8 cellular contexts compared by ENCODE assay signal in genomic region chr4:36241771-36242170, GRCh38. TPM values are rescaled to one million over a fixed set of nuclear protein-coding genes. Genes with fewer than 3 reads are reported as not detected.
DNase-seq lines count a peak whose midpoint lies in the region; ATAC-seq and TF ChIP-seq lines count a peak whose summit lies in the region.

No MANE protein-coding gene starts in this region.

- peak overlapping the region; percentile 75 for H3K4me3 ChIP-seq in left ventricle myocardium inferior
- H3K4me3 ChIP-seq in mucosa of descending colon = no peak overlapping the region

- H3K9me3 Mint-ChIP-seq in activated T-helper 17 cell treated with anti-CD3 and anti-CD28 coated beads, Interleukin-2, amount 50 U/mL, for 72 hours = no peaks in the 10 kb centered on the region

- no peak overlapping the region for H3K27ac ChIP-seq in left ventricle myocardium inferior (replicated peaks)

- peaks cover 36% of the 10 kb centered on the region for H3K27me3 ChIP-seq in left ventricle myocardium inferior (ENCODE audit: low read depth)

- intact Hi-C loops in left ventricle myocardium inferior (cut with micrococcal nuclease) (no loop called here), left cardiac atrium (cut with DNase I) (no loop called here), mucosa of descending colon (cut with DNase I, micrococcal nuclease) (no loop called here)

- H3K9me3 ChIP-seq in left ventricle myocardium inferior (replicated peaks) (peaks cover 10% of the 10 kb centered on the region), mucosa of descending colon (no peaks in the 10 kb centered on the region)

- peak overlapping the region; percentile 88 for H3K4me3 Mint-ChIP-seq in activated T-helper 17 cell treated with anti-CD3 and anti-CD28 coated beads, Interleukin-2, amount 50 U/mL, for 72 hours

- H3K4me1 ChIP-seq in left ventricle myocardium inferior (peaks cover 14% of the 10 kb centered on the region), mucosa of descending colon (ENCODE audit: low read depth) (peaks cover 9% of the 10 kb centered on the region)

- H3K27ac Mint-ChIP-seq in activated T-helper 17 cell treated with anti-CD3 and anti-CD28 coated beads, Interleukin-2, amount 50 U/mL, for 72 hours = peak overlapping the region; percentile 99

- H3K36me3 Mint-ChIP-seq in activated T-helper 17 cell treated with anti-CD3 and anti-CD28 coated beads, Interleukin-2, amount 50 U/mL, for 72 hours (ENCODE audit: low read depth) = peaks cover 60% of the 10 kb centered on the region

- H3K27me3 Mint-ChIP-seq in activated T-helper 17 cell treated with anti-CD3 and anti-CD28 coated beads, Interleukin-2, amount 50 U/mL, for 72 hours = no peaks in the 10 kb centered on the region

- TF ChIP-seq CTCF in left ventricle myocardium inferior (IDR thresholded peaks at IDR 0.05; ENCODE audit: borderline replicate concordance) (no peak), mucosa of descending colon (IDR thresholded peaks at IDR 0.05) (no peak)

- H3K36me3 ChIP-seq in left ventricle myocardium inferior (no peaks in the 10 kb centered on the region), mucosa of descending colon (ENCODE audit: low read depth) (no peaks in the 10 kb centered on the region)

- no peak for ATAC-seq in left cardiac atrium
- ATAC-seq in HG03039 (IDR thresholded peaks at IDR 0.05; ENCODE audit: unreplicated experiment) = peak; percentile 42
- peak; percentile 6 for ATAC-seq in activated T-helper 17 cell treated with anti-CD3 and anti-CD28 coated beads, Interleukin-2, amount 50 U/mL, for 72 hours (replicated peaks)
- ATAC-seq in mucosa of descending colon = peak; percentile 15

- H3K4me1 Mint-ChIP-seq in activated T-helper 17 cell treated with anti-CD3 and anti-CD28 coated beads, Interleukin-2, amount 50 U/mL, for 72 hours = peaks cover 38% of the 10 kb centered on the region

- DNase-seq in left ventricle myocardium inferior = no peak
- DNase-seq in left cardiac atrium = no peak
- no peak for DNase-seq in mucosa of descending colon
- DNase-seq in activated CD4-positive, CD25-positive, alpha-beta regulatory T cell treated with anti-CD3 and anti-CD28 coated beads, Interleukin-2, amount 50 U/mL, for 72 hours = no peak
- no peak for DNase-seq in activated CD8-positive, alpha-beta memory T cell treated with anti-CD3 and anti-CD28 coated beads for 24 hours
- DNase-seq in activated effector memory CD4-positive, alpha-beta T cell treated with Interleukin-2 at 50 U/mL for 16 hours = no peak

RNA-seq across cellular contexts. Expression of gene ARAP2, which starts 2.5 kb away (rescaled TPM):
- 2.9 TPM for total RNA-seq in left ventricle myocardium inferior
- total RNA-seq in left cardiac atrium = 1 to 10 TPM; 4.8 to 8.6 TPM
- total RNA-seq in activated T-helper 17 cell treated with anti-CD3 and anti-CD28 coated beads, Interleukin-2, amount 50 U/mL, for 72 hours = 10 to 100 TPM; 44.8 to 51.7 TPM
- total RNA-seq in mucosa of descending colon = 10 to 100 TPM; 21.7 to 27.9 (median 22.5) TPM

RNA-seq across cellular contexts. Expression of gene DTHD1, which starts 39.6 kb away (rescaled TPM):
- total RNA-seq in left ventricle myocardium inferior = not detected
- under 1 TPM; 0.09 to 0.10 TPM for total RNA-seq in left cardiac atrium
- under 1 TPM; 0.74 to 0.99 TPM for total RNA-seq in activated T-helper 17 cell treated with anti-CD3 and anti-CD28 coated beads, Interleukin-2, amount 50 U/mL, for 72 hours
- under 1 TPM; 0.12 to 0.55 (median 0.22) TPM for total RNA-seq in mucosa of descending colon

Comparison
In these comparisons a context has a peak if more than half of its experiments do, and no peak if none do; other contexts are left out.
1. ATAC-seq: peak in HG03039 (single experiment), activated T-helper 17 cell treated with anti-CD3 and anti-CD28 coated beads, Interleukin-2, amount 50 U/mL, for 72 hours (single experiment) and mucosa of descending colon (single experiment); none in left cardiac atrium (0 of 2).